ENCODE assay signal across 1 cellular context in genomic region chr2:233353769-233354499, GRCh38.
A peak's percentile ranks its signal among the peaks of the same experiment; 100 is the strongest.
TF ChIP-seq lines count a peak whose summit lies in the region.

A gene with protein sequence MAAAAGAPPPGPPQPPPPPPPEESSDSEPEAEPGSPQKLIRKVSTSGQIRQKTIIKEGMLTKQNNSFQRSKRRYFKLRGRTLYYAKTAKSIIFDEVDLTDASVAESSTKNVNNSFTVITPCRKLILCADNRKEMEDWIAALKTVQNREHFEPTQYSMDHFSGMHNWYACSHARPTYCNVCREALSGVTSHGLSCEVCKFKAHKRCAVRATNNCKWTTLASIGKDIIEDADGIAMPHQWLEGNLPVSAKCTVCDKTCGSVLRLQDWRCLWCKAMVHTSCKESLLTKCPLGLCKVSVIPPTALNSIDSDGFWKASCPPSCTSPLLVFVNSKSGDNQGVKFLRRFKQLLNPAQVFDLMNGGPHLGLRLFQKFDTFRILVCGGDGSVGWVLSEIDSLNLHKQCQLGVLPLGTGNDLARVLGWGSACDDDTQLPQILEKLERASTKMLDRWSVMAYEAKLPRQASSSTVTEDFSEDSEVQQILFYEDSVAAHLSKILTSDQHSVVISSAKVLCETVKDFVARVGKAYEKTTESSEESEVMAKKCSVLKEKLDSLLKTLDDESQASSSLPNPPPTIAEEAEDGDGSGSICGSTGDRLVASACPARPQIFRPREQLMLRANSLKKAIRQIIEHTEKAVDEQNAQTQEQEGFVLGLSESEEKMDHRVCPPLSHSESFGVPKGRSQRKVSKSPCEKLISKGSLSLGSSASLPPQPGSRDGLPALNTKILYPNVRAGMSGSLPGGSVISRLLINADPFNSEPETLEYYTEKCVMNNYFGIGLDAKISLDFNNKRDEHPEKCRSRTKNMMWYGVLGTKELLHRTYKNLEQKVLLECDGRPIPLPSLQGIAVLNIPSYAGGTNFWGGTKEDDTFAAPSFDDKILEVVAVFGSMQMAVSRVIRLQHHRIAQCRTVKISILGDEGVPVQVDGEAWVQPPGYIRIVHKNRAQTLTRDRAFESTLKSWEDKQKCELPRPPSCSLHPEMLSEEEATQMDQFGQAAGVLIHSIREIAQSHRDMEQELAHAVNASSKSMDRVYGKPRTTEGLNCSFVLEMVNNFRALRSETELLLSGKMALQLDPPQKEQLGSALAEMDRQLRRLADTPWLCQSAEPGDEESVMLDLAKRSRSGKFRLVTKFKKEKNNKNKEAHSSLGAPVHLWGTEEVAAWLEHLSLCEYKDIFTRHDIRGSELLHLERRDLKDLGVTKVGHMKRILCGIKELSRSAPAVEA (plus strand): TSS chr2:233354494. CDS start chr2:233354519, 25 bp downstream.

TF ChIP-seq in HepG2, 621 proteins besides CTCF, POLR2A, EP300 and RAD21 (continued from another document and continues in another):
- no peak for TF ChIP-seq ATF4 (CRISPR knock-in tag; IDR thresholded peaks at IDR 0.05)
- TF ChIP-seq STAT5B (CRISPR knock-in tag; IDR thresholded peaks at IDR 0.05) = no peak
- no peak; the same call in 1 of the 2 replicates for TF ChIP-seq ZNF704 (CRISPR knock-in tag; IDR thresholded peaks at IDR 0.05; ENCODE audit: borderline replicate concordance)
- no peak for TF ChIP-seq PRDM4 (CRISPR knock-in tag; IDR thresholded peaks at IDR 0.05; ENCODE audit: borderline replicate concordance)
- TF ChIP-seq KDM6A (CRISPR knock-in tag; IDR thresholded peaks at IDR 0.05; ENCODE audit: low read depth) = no peak
- peak; percentile 36; the same call in 1 of the 2 replicates for TF ChIP-seq ARNTL (CRISPR knock-in tag; IDR thresholded peaks at IDR 0.05)
- TF ChIP-seq E2F1 (CRISPR knock-in tag; IDR thresholded peaks at IDR 0.05) = 0 out of 2 replicates have a peak, but pooled peaks have one; percentile 32
- TF ChIP-seq, protein P1, sequence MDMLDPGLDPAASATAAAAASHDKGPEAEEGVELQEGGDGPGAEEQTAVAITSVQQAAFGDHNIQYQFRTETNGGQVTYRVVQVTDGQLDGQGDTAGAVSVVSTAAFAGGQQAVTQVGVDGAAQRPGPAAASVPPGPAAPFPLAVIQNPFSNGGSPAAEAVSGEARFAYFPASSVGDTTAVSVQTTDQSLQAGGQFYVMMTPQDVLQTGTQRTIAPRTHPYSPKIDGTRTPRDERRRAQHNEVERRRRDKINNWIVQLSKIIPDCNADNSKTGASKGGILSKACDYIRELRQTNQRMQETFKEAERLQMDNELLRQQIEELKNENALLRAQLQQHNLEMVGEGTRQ (IDR thresholded peaks at IDR 0.05; ENCODE audit: low read depth, low read length) = no peak
- TF ChIP-seq, protein P1 (CRISPR knock-in tag; IDR thresholded peaks at IDR 0.05; ENCODE audit: borderline replicate concordance) = no peak; the same call in 1 of the 2 replicates
- no peak for TF ChIP-seq ZFP36 (IDR thresholded peaks at IDR 0.05; ENCODE audit: borderline replicate concordance, low read depth, low read length, partially characterized antibody)
- TF ChIP-seq ZNF260 (CRISPR knock-in tag; IDR thresholded peaks at IDR 0.05; ENCODE audit: borderline replicate concordance, low read depth) = no peak
- TF ChIP-seq ATF7-NPFF (CRISPR knock-in tag; IDR thresholded peaks at IDR 0.05; ENCODE audit: low read depth) = no peak
- TF ChIP-seq THAP11 (CRISPR knock-in tag; IDR thresholded peaks at IDR 0.05) = peak; percentile 36; the same call in 1 of the 2 replicates
- TF ChIP-seq ZNF562 (CRISPR knock-in tag; IDR thresholded peaks at IDR 0.05; ENCODE audit: borderline replicate concordance) = no peak; the same call in 1 of the 2 replicates
- peak; percentile 63 for TF ChIP-seq POLR2G (IDR thresholded peaks at IDR 0.05; ENCODE audit: low read depth, low read length)
- no peak for TF ChIP-seq HHEX (CRISPR knock-in tag; IDR thresholded peaks at IDR 0.05)
- no peak for TF ChIP-seq XBP1 (CRISPR knock-in tag; IDR thresholded peaks at IDR 0.05)
- TF ChIP-seq, protein P2, sequence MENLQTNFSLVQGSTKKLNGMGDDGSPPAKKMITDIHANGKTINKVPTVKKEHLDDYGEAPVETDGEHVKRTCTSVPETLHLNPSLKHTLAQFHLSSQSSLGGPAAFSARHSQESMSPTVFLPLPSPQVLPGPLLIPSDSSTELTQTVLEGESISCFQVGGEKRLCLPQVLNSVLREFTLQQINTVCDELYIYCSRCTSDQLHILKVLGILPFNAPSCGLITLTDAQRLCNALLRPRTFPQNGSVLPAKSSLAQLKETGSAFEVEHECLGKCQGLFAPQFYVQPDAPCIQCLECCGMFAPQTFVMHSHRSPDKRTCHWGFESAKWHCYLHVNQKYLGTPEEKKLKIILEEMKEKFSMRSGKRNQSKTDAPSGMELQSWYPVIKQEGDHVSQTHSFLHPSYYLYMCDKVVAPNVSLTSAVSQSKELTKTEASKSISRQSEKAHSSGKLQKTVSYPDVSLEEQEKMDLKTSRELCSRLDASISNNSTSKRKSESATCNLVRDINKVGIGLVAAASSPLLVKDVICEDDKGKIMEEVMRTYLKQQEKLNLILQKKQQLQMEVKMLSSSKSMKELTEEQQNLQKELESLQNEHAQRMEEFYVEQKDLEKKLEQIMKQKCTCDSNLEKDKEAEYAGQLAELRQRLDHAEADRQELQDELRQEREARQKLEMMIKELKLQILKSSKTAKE (CRISPR knock-in tag; IDR thresholded peaks at IDR 0.05; ENCODE audit: borderline replicate concordance) = no peak
- no peak for TF ChIP-seq ZNF652 (CRISPR knock-in tag; IDR thresholded peaks at IDR 0.05; ENCODE audit: borderline replicate concordance, low read depth)
- peak; percentile 97; the same call in 1 of the 2 replicates for TF ChIP-seq PITX1 (CRISPR knock-in tag; IDR thresholded peaks at IDR 0.05)
- TF ChIP-seq GABPB1 (CRISPR knock-in tag; IDR thresholded peaks at IDR 0.05) = peak; percentile 12; the same call in 1 of the 2 replicates
- no peak for TF ChIP-seq ZNF12 (CRISPR knock-in tag; IDR thresholded peaks at IDR 0.05)
- TF ChIP-seq, protein P3, sequence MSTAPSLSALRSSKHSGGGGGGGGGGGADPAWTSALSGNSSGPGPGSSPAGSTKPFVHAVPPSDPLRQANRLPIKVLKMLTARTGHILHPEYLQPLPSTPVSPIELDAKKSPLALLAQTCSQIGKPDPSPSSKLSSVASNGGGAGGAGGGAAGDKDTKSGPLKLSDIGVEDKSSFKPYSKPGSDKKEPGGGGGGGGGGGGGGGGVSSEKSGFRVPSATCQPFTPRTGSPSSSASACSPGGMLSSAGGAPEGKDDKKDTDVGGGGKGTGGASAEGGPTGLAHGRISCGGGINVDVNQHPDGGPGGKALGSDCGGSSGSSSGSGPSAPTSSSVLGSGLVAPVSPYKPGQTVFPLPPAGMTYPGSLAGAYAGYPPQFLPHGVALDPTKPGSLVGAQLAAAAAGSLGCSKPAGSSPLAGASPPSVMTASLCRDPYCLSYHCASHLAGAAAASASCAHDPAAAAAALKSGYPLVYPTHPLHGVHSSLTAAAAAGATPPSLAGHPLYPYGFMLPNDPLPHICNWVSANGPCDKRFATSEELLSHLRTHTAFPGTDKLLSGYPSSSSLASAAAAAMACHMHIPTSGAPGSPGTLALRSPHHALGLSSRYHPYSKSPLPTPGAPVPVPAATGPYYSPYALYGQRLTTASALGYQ (CRISPR knock-in tag; IDR thresholded peaks at IDR 0.05) = peak; percentile 76
- TF ChIP-seq TCF12 (IDR thresholded peaks at IDR 0.05) = no peak
- TF ChIP-seq TCF12 (CRISPR knock-in tag; IDR thresholded peaks at IDR 0.05) = 0 out of 2 replicates have a peak, but pooled peaks have one; percentile 37
- TF ChIP-seq REL (CRISPR knock-in tag; conservative IDR thresholded peaks at IDR 0.05) = no peak
- no peak for TF ChIP-seq NFYC (CRISPR knock-in tag; IDR thresholded peaks at IDR 0.05)
- TF ChIP-seq SMC3 (IDR thresholded peaks at IDR 0.05; ENCODE audit: low read length) = no peak
- no peak; the same call in 1 of the 2 replicates for TF ChIP-seq ZNF770 (CRISPR knock-in tag; IDR thresholded peaks at IDR 0.05)
- no peak for TF ChIP-seq JUNB (CRISPR knock-in tag; IDR thresholded peaks at IDR 0.05; ENCODE audit: borderline replicate concordance)
- no peak for TF ChIP-seq ZFYVE20 (CRISPR knock-in tag; IDR thresholded peaks at IDR 0.05; ENCODE audit: borderline replicate concordance, low read depth)
- TF ChIP-seq KDM5A (IDR thresholded peaks at IDR 0.05; ENCODE audit: borderline replicate concordance, low read length) = peak; percentile 61; the same call in 1 of the 2 replicates
- no peak; the same call in 1 of the 2 replicates for TF ChIP-seq ZBTB33 (CRISPR knock-in tag; IDR thresholded peaks at IDR 0.05)
- TF ChIP-seq ZNF101 (CRISPR knock-in tag; IDR thresholded peaks at IDR 0.05; ENCODE audit: borderline replicate concordance, low read depth) = no peak
- TF ChIP-seq SNAPC2 (CRISPR knock-in tag; IDR thresholded peaks at IDR 0.05) = no peak
